Comparison of ENCODE assay signal across 9 cellular contexts in genomic region chr1:15501208-15502032, GRCh38. TPM values are rescaled to one million over a fixed set of nuclear protein-coding genes. Genes with fewer than 3 reads are reported as not detected.
DNase-seq lines count a peak whose midpoint lies in the region; ATAC-seq and TF ChIP-seq lines count a peak whose summit lies in the region.
"Had no signal": no experiment of that assay in that cellular context is flagged by ENCODE, and none has a peak within 500 bp of the region (broad histone marks: within the 10 kb centered on the region; RNA-seq: fewer than 3 reads in every experiment).

No MANE protein-coding gene starts in this region.

- no peaks in the 10 kb centered on the region for H3K79me1 ChIP-seq in trophoblast cell (ENCODE audit: low read length)

- no TSS peak for BruUV-seq in Caco-2 (replicated peaks; lab: Mats Ljungman, UMichigan)

- H4K91ac ChIP-seq in trophoblast cell (ENCODE audit: low read depth, low read length): no peak overlapping the region

- WGBS in trophoblast cell (ENCODE audit: extremely low coverage, insufficient coverage, insufficient read length): no CpG with 5 or more reads among the region's 17 CpGs

- H3K4me2 ChIP-seq in OCI-LY1 (ENCODE audit: low read length) (no peak overlapping the region), trophoblast cell (ENCODE audit: low read length) (no peak overlapping the region)

- no peak overlapping the region for H4K8ac ChIP-seq in trophoblast cell (ENCODE audit: low read depth, low read length)

- no peak overlapping the region for H2AK5ac ChIP-seq in trophoblast cell (ENCODE audit: low read length)

- H3K27me3 ChIP-seq in Caco-2 (replicated peaks; ENCODE audit: control insufficient read depth, insufficient read depth, low read length): no peaks in the 10 kb centered on the region
- no peaks in the 10 kb centered on the region for H3K27me3 ChIP-seq in OCI-LY1 (ENCODE audit: insufficient read depth, low read length)
- H3K27me3 ChIP-seq in trophoblast cell (ENCODE audit: insufficient read depth, low read length): no peaks in the 10 kb centered on the region

- H3K23ac ChIP-seq in trophoblast cell (ENCODE audit: low read length): no peak overlapping the region

- H3K4me3 ChIP-seq in Caco-2 (ENCODE audit: low read depth, low read length) (no peak overlapping the region), OCI-LY1 (ENCODE audit: low read depth, low read length, poor library complexity, severe bottlenecking) (no peak overlapping the region), trophoblast cell (ENCODE audit: low read depth, low read length) (no peak overlapping the region)
- H3K4me3 ChIP-seq: skin epidermis had no signal

- no peaks in the 10 kb centered on the region for H3K36me3 Mint-ChIP-seq in Caco-2 (ENCODE audit: insufficient read depth, unreplicated experiment)
- peaks cover 4% of the 10 kb centered on the region for H3K36me3 Mint-ChIP-seq in activated T-cell treated with anti-CD3 and anti-CD28 coated beads, Interleukin-2, amount 50 U/mL, for 4 hours (ENCODE audit: insufficient read depth)

- no peaks in the 10 kb centered on the region for H4K20me1 ChIP-seq in OCI-LY1 (ENCODE audit: insufficient read depth, low read length)

- no peak overlapping the region for H3K14ac ChIP-seq in trophoblast cell (ENCODE audit: low read length)

- H3K18ac ChIP-seq in trophoblast cell (ENCODE audit: low read length): no peak overlapping the region

- no peaks in the 10 kb centered on the region; the same call in 1 of the 2 replicates for H3K36me3 ChIP-seq in Caco-2 (ENCODE audit: control insufficient read depth, insufficient read depth, low read length)
- H3K36me3 ChIP-seq in OCI-LY1 (ENCODE audit: insufficient read depth, low read length): no peaks in the 10 kb centered on the region
- H3K36me3 ChIP-seq in trophoblast cell (ENCODE audit: control insufficient read depth in 1 of 2, insufficient read depth in 2 of 2, low read length in 2 of 2): peaks cover 4 to 5% of the 10 kb centered on the region in 2 experiments

- ATAC-seq in activated T-cell treated with anti-CD3 and anti-CD28 coated beads, Interleukin-2, amount 50 U/mL, for 4 hours: peak; percentile 57 to 69
- no peak for ATAC-seq in HG02763 (IDR thresholded peaks at IDR 0.05; ENCODE audit: unreplicated experiment)
- no peak for ATAC-seq in HG03460 (IDR thresholded peaks at IDR 0.05; ENCODE audit: unreplicated experiment)

- H3K9me3 Mint-ChIP-seq in Caco-2 (ENCODE audit: unreplicated experiment): no peaks in the 10 kb centered on the region
- no peaks in the 10 kb centered on the region for H3K9me3 Mint-ChIP-seq in activated T-cell treated with anti-CD3 and anti-CD28 coated beads, Interleukin-2, amount 50 U/mL, for 4 hours

- intact Hi-C loops in Caco-2 (cut with micrococcal nuclease; ENCODE audit: unreplicated experiment): loop anchor here (1.0 kb wide), 1 partner anchor 178 kb away; no protein-coding TSS in a partner anchor

- no peak overlapping the region for H2AFZ ChIP-seq in OCI-LY1 (ENCODE audit: low read length)
- H2AFZ ChIP-seq in trophoblast cell (ENCODE audit: insufficient read depth, low read length, poor library complexity): no peak overlapping the region

- TF ChIP-seq CTCF in Caco-2 (IDR thresholded peaks at IDR 0.05; ENCODE audit: insufficient read depth in 1 of 2, low read depth in 1 of 2, low read length in 1 of 2, severe bottlenecking in 1 of 2, unreplicated experiment in 1 of 2): peak; percentile 71 to 73
- peak; percentile 80 for TF ChIP-seq CTCF in OCI-LY1 (IDR thresholded peaks at IDR 0.05; ENCODE audit: low read length)

- no peak overlapping the region for H3K4me3 Mint-ChIP-seq in Caco-2 (ENCODE audit: unreplicated experiment)
- no peak overlapping the region for H3K4me3 Mint-ChIP-seq in activated T-cell treated with anti-CD3 and anti-CD28 coated beads, Interleukin-2, amount 50 U/mL, for 4 hours

- CTCF ChIA-PET in Caco-2 (lab: Charles Lee): no interaction called here

- H3K4me1 Mint-ChIP-seq in Caco-2 (ENCODE audit: low read depth, unreplicated experiment): no peaks in the 10 kb centered on the region
- H3K4me1 Mint-ChIP-seq in activated T-cell treated with anti-CD3 and anti-CD28 coated beads, Interleukin-2, amount 50 U/mL, for 4 hours (ENCODE audit: low read depth): no peaks in the 10 kb centered on the region

- no peaks in the 10 kb centered on the region for H3K27me3 Mint-ChIP-seq in Caco-2 (ENCODE audit: insufficient read depth, unreplicated experiment)
- no peaks in the 10 kb centered on the region for H3K27me3 Mint-ChIP-seq in activated T-cell treated with anti-CD3 and anti-CD28 coated beads, Interleukin-2, amount 50 U/mL, for 4 hours (ENCODE audit: low read depth)

- no peak overlapping the region for H2BK120ac ChIP-seq in trophoblast cell (ENCODE audit: insufficient read depth, low read length, poor library complexity)

- no peak overlapping the region for H2BK5ac ChIP-seq in trophoblast cell (ENCODE audit: low read depth, low read length, poor library complexity)

- no peak overlapping the region for H3K9ac ChIP-seq in OCI-LY1 (ENCODE audit: low read length)
- H3K9ac ChIP-seq in trophoblast cell (ENCODE audit: low read length): no peak overlapping the region

- H3K4ac ChIP-seq in trophoblast cell (ENCODE audit: low read depth, low read length): no peak overlapping the region

- H3K79me2 ChIP-seq in OCI-LY1 (ENCODE audit: insufficient read depth, low read length) (no peaks in the 10 kb centered on the region), trophoblast cell (ENCODE audit: control insufficient read depth, insufficient read depth, low read length, poor library complexity) (no peaks in the 10 kb centered on the region)

- H3F3A ChIP-seq in OCI-LY1 (ENCODE audit: insufficient read depth, low read length): no peaks in the 10 kb centered on the region

- H4K12ac ChIP-seq in trophoblast cell (ENCODE audit: low read depth, low read length): no peak overlapping the region

- H3K27ac Mint-ChIP-seq in Caco-2 (ENCODE audit: unreplicated experiment): no peak overlapping the region

- H3K4me1 ChIP-seq in Caco-2 (no peaks in the 10 kb centered on the region), OCI-LY1 (ENCODE audit: insufficient read depth, low read length, severe bottlenecking) (no peaks in the 10 kb centered on the region), trophoblast cell (ENCODE audit: control insufficient read depth in 1 of 2, insufficient read depth in 2 of 2, low read length in 2 of 2) (peaks cover 7 to 14% of the 10 kb centered on the region in 2 experiments)

- H3K9me2 ChIP-seq in OCI-LY1 (ENCODE audit: low read depth, low read length): no peaks in the 10 kb centered on the region

- POLR2A ChIA-PET in Caco-2 (lab: Charles Lee): no interaction called here

- H2BK12ac ChIP-seq in trophoblast cell (ENCODE audit: low read length): no peak overlapping the region

- H3K9me3 ChIP-seq in Caco-2 (no peaks in the 10 kb centered on the region), OCI-LY1 (ENCODE audit: low read length) (no peaks in the 10 kb centered on the region), trophoblast cell (ENCODE audit: insufficient read depth, low read depth, low read length) (no peaks in the 10 kb centered on the region)

- DNase-seq in Caco-2 (peak; percentile 52 to 65), HuH-7.5 (ENCODE audit: low spot score) (peak; percentile 74), foreskin melanocyte (peak; percentile 14), trophoblast cell (peak; percentile 65 to 81)
- DNase-seq in activated T-cell treated with anti-CD3 and anti-CD28 coated beads, Interleukin-2, amount 50 U/mL, for 4 hours: peak; percentile 35

- H3K27ac ChIP-seq in OCI-LY1 (ENCODE audit: low read depth, low read length, poor library complexity, severe bottlenecking) (no peak overlapping the region), trophoblast cell (ENCODE audit: low read depth, low read length) (no peak overlapping the region)
- H3K27ac ChIP-seq: skin epidermis had no signal

RNA-seq across cellular contexts. Expression of gene CASP9, which starts 22.6 kb away (rescaled TPM):
- total RNA-seq in Caco-2 (2022): 9.9 and 12.4 TPM in 2 replicates
- 1 to 10 TPM; 4.8 to 6.3 (median 6.3) TPM for total RNA-seq in activated T-cell treated with anti-CD3 and anti-CD28 coated beads, Interleukin-2, amount 50 U/mL, for 4 hours
- polyA plus RNA-seq in trophoblast cell (2013): 8.5 and 8.6 TPM in 2 replicates

RNA-seq across cellular contexts. Expression of gene DNAJC16, which starts 25.2 kb away (rescaled TPM):
- 15.1 and 17.2 TPM in 2 replicates for total RNA-seq in Caco-2 (2022)
- 10 to 100 TPM; 12.1 to 13.7 (median 13.2) TPM for total RNA-seq in activated T-cell treated with anti-CD3 and anti-CD28 coated beads, Interleukin-2, amount 50 U/mL, for 4 hours
- 9.9 and 10.1 TPM in 2 replicates for polyA plus RNA-seq in trophoblast cell (2013)

RNA-seq across cellular contexts. Expression of gene CELA2B, which starts 25.5 kb away (rescaled TPM):
- not detected in 2 replicates for total RNA-seq in Caco-2 (2022)
- under 1 TPM in 1 of 3 donors, not detected in 2; 0.41 TPM for total RNA-seq in activated T-cell treated with anti-CD3 and anti-CD28 coated beads, Interleukin-2, amount 50 U/mL, for 4 hours
- polyA plus RNA-seq in trophoblast cell (2013): not detected in 2 replicates

RNA-seq across cellular contexts. Expression of gene CELA2A, which starts 44.9 kb away (rescaled TPM):
- total RNA-seq in Caco-2 (2022): not detected in 2 replicates
- total RNA-seq in activated T-cell treated with anti-CD3 and anti-CD28 coated beads, Interleukin-2, amount 50 U/mL, for 4 hours: under 1 TPM; 0.52 to 0.83 (median 0.53) TPM
- not detected in 2 replicates for polyA plus RNA-seq in trophoblast cell (2013)

Comparison
In these comparisons a context has a peak if more than half of its experiments do, and no peak if none do; other contexts are left out.
1. DNase-seq: peak in every context shown above with its lines; median percentile 74 in HuH-7.5; 73 in trophoblast cell; 58 in Caco-2; 35 in activated T-cell treated with anti-CD3 and anti-CD28 coated beads, Interleukin-2, amount 50 U/mL, for 4 hours; 14 in foreskin melanocyte.
2. ATAC-seq: peak in activated T-cell treated with anti-CD3 and anti-CD28 coated beads, Interleukin-2, amount 50 U/mL, for 4 hours (2 of 2); none in HG02763 (single experiment) and HG03460 (single experiment).